ENCODE assay signal across 8 cellular contexts in the genomic region with DNA sequence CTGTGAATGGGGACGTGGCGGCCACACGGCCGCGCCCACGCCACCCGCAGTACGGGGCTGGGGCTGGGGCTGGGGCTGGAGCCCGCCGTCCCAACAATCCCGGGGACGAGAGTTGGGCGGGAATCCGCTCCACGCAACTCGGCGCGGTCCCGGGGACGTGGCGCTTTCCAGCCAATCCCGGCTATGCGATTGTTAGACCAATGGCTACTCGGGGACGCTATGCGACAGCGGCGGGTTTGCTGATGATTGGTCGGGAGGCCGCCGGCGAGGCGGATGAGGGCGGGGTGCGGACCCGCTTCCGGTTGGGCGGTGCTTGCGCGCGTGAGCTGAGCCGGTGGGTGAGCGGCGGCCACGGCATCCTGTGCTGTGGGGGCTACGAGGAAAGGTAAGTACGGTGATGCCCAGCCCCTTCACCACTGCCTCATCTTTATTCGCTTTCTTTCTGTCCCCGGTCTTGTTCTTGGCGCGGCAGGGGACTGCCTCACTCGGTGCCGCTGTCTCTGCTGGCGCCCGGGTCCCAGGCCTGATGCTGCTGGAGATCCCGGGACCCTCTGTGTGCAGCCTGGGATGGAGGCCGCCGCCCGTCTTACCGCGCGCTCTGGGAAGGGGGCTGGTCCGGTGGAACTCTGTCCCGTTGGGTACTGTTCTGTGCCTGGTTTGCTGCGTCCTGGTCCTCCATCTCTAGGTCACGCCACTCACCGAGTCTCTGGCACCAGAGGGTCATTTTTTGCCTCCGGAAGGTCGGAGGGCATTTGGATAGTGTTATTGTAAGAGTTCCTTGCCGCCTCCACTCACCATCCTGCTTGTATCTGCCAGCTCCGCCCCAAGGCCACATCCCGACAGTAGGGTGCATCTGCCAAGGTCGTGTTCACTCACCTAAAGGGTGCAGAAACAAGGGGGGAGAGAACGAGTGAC. TPM values are rescaled to one million over a fixed set of nuclear protein-coding genes. Genes with fewer than 3 reads are reported as not detected.
A peak's percentile ranks its signal among the peaks of the same experiment; 100 is the strongest.
DNase-seq lines count a peak whose midpoint lies in the region; ATAC-seq and TF ChIP-seq lines count a peak whose summit lies in the region.

Gene CALU (plus strand): TSS at position 312 of the 915 bp plus-strand sequence. CDS start 9,225 bp downstream, outside the sequence.

- peaks cover 40% of the 10 kb centered on the region for H3K4me1 Mint-ChIP-seq in activated CD4-positive, alpha-beta memory T cell treated with anti-CD3 and anti-CD28 coated beads, Interleukin-2, amount 10 ng/mL, durations not matched to agents 7 days and 5 days

- peak within 1 kb of the TSS; percentile 90 to 92 for H3K4me3 ChIP-seq in duodenal mucosa (ENCODE audit: low read depth in 1 of 2, low read length in 2 of 2)
- peak within 1 kb of the TSS; percentile 97 to 98 (median 98) for H3K4me3 ChIP-seq in right lobe of liver

- peak within 1 kb of the TSS; percentile 99 for H3K4me3 Mint-ChIP-seq in activated CD4-positive, alpha-beta memory T cell treated with anti-CD3 and anti-CD28 coated beads, Interleukin-2, amount 10 ng/mL, durations not matched to agents 7 days and 5 days

- TF ChIP-seq CTCF in right lobe of liver (IDR thresholded peaks at IDR 0.05): no peak

- WGBS in right lobe of liver (ENCODE audit: insufficient coverage, low coverage, low lambda C conversion rate, missing lambda C conversion rate): under 1% methylated on average over 11 of the region's 74 CpGs

- peaks cover 19 to 35% of the 10 kb centered on the region in 2 donors for H3K4me1 ChIP-seq in duodenal mucosa (ENCODE audit: control insufficient read depth in 1 of 2, insufficient read depth in 2 of 2, low read length in 2 of 2)
- peaks cover 0 to 30% (median 7%) of the 10 kb centered on the region in 4 donors for H3K4me1 ChIP-seq in right lobe of liver

- ATAC-seq in GM19438 (IDR thresholded peaks at IDR 0.05; ENCODE audit: low read depth, unreplicated experiment) (peak; percentile 96), HG03575 (IDR thresholded peaks at IDR 0.05; ENCODE audit: extremely low read depth, insufficient number of reproducible peaks, low FRiP score, unreplicated experiment) (peak; percentile 87), right lobe of liver (peak; percentile 95 to 99 (median 98))

- CTCF ChIA-PET in activated CD4-positive, alpha-beta memory T cell treated with anti-CD3 and anti-CD28 coated beads, Interleukin-2, amount 10 ng/mL, durations not matched to agents 7 days and 5 days (lab: Charles Lee): interaction anchor here (0.6 to 2.5 kb wide), 11 partner anchors 9 to 392 kb away, joined by 3 to 11 read pairs (median 3); partner anchors contain the start of genes ATP6V1F and GARIN1A

- H3K27me3 Mint-ChIP-seq in activated CD4-positive, alpha-beta memory T cell treated with anti-CD3 and anti-CD28 coated beads, Interleukin-2, amount 10 ng/mL, durations not matched to agents 7 days and 5 days: peaks cover 5% of the 10 kb centered on the region

- H3K36me3 ChIP-seq in duodenal mucosa (ENCODE audit: control insufficient read depth in 1 of 2, insufficient read depth in 2 of 2, low read length in 2 of 2): no peaks in the 10 kb centered on the region
- no peaks in the 10 kb centered on the region for H3K36me3 ChIP-seq in right lobe of liver

- no peaks in the 10 kb centered on the region for H3K9me3 ChIP-seq in duodenal mucosa (ENCODE audit: control insufficient read depth in 1 of 2, low read length in 2 of 2)
- H3K9me3 ChIP-seq in right lobe of liver: no peaks in the 10 kb centered on the region

- POLR2A ChIA-PET in activated CD4-positive, alpha-beta memory T cell treated with anti-CD3 and anti-CD28 coated beads, Interleukin-2, amount 10 ng/mL, durations not matched to agents 7 days and 5 days (lab: Charles Lee): interaction anchor here (0.7 to 3.1 kb wide), 20 partner anchors 9 to 315 kb away, joined by 3 to 19 read pairs (median 4); partner anchors contain the start of genes ATP6V1F, CCDC136, GARIN1A and HILPDA

- H3K27ac ChIP-seq in duodenal mucosa (ENCODE audit: low read depth, low read length) (peak within 1 kb of the TSS; percentile 86), right lobe of liver (peak within 1 kb of the TSS; percentile 81 to 90 (median 85))

- peaks cover 14% of the 10 kb centered on the region for H3K36me3 Mint-ChIP-seq in activated CD4-positive, alpha-beta memory T cell treated with anti-CD3 and anti-CD28 coated beads, Interleukin-2, amount 10 ng/mL, durations not matched to agents 7 days and 5 days (ENCODE audit: low read depth)

- no peaks in the 10 kb centered on the region for H3K9me3 Mint-ChIP-seq in activated CD4-positive, alpha-beta memory T cell treated with anti-CD3 and anti-CD28 coated beads, Interleukin-2, amount 10 ng/mL, durations not matched to agents 7 days and 5 days

- H3K9ac ChIP-seq in duodenal mucosa (ENCODE audit: low read depth in 1 of 2, low read length in 2 of 2): peak within 1 kb of the TSS; percentile 97 to 99

- peak; percentile 97 for DNase-seq in CD1c-positive myeloid dendritic cell (ENCODE audit: extremely low spot score)
- peak; percentile 83 for DNase-seq in NCI-H82 treated with DMSO at 0.1 percent for 48 hours (lab: John Stamatoyannopoulos, UW; ENCODE audit: unreplicated experiment)
- DNase-seq in activated CD4-positive, alpha-beta memory T cell treated with anti-CD3 and anti-CD28 coated beads, Interleukin-2, amount 10 ng/mL, durations not matched to agents 7 days and 5 days: peak; percentile 96
- DNase-seq in right lobe of liver: peak; percentile 97 to 98 (median 97)
- DNase-seq in stimulated activated CD4-positive, alpha-beta T cell treated with anti-CD3 and anti-CD28 coated beads, Interleukin-4, amount 100 ng/mL, for 4 hours: peak; percentile 90 to 92

- H3K27ac Mint-ChIP-seq in activated CD4-positive, alpha-beta memory T cell treated with anti-CD3 and anti-CD28 coated beads, Interleukin-2, amount 10 ng/mL, durations not matched to agents 7 days and 5 days: peak within 1 kb of the TSS; percentile 97

- intact Hi-C loops in right lobe of liver (cut with DNase I): no loop called here

- peak; percentile 89 for TF ChIP-seq POLR2A in right lobe of liver (IDR thresholded peaks at IDR 0.05)

- H3K27me3 ChIP-seq in duodenal mucosa (ENCODE audit: control insufficient read depth in 1 of 2, insufficient read depth in 2 of 2, low read length in 2 of 2) (no peaks in the 10 kb centered on the region), right lobe of liver (no peaks in the 10 kb centered on the region)

RNA-seq across cellular contexts. Expression of gene CALU, which starts in this region (rescaled TPM):
- 10 to 100 TPM; 34.3 to 36.3 TPM for total RNA-seq in activated CD4-positive, alpha-beta memory T cell treated with anti-CD3 and anti-CD28 coated beads, Interleukin-2, amount 10 ng/mL, durations not matched to agents 7 days and 5 days
- total RNA-seq in right lobe of liver: 10 to 100 TPM; 25.4 to 48.3 (median 42.1) TPM

Comparison
In these comparisons a context has a peak if more than half of its experiments do, and no peak if none do; other contexts are left out.
1. Peak in every context shown above with its lines: DNase-seq, ATAC-seq, H3K4me3 ChIP-seq and H3K27ac ChIP-seq.